In the genomic region with DNA sequence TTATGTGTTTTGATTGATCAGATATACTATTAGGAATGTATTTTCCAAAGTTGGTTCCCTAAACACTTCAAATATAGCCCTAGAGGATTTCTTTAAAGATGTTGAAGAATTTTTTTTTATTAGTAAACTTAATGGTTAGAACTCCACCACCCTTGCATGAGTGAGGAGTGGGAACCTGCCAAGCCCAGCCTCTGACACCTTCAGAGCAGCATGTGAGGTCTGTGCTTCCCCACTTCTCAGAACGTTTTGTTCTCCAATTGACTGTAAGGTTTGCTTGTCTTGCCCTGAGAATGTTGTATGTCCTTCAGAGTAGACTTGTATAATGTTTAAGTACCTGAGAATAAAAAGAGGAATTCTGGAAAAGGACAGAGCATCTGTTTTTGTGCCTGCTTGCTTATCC, we compare ENCODE assay signal across 34 cellular contexts.
"Had no signal": no experiment of that assay in that cellular context is flagged by ENCODE, and none has a peak within 500 bp of the region (broad histone marks: within the 10 kb centered on the region; RNA-seq: fewer than 3 reads in every experiment).

No MANE protein-coding gene starts in this region.

- H3K9me3 ChIP-seq: adrenal gland, body of pancreas had no signal

- H3K36me3 ChIP-seq: adrenal gland, cardiac muscle cell had no signal

- H3K27ac ChIP-seq: adrenal gland, body of pancreas, cardiac muscle cell, VCaP had no signal

- H3K4me3 Mint-ChIP-seq: activated B cell treated with CpG ODN at 0.5 μM for 24 hours; activated CD4-positive, alpha-beta memory T cell treated with anti-CD3 and anti-CD28 coated beads for 36 hours; activated CD4-positive, alpha-beta T cell treated with anti-CD3 and anti-CD28 coated beads, Interleukin-2, amount 10 ng/mL, durations not matched to agents 24 days and 14 days; activated CD8-positive, alpha-beta T cell treated with anti-CD3 and anti-CD28 coated beads for 36 hours; activated naive CD4-positive, alpha-beta T cell treated with anti-CD3 and anti-CD28 coated beads for 36 hours; activated naive CD8-positive, alpha-beta T cell treated with anti-CD3 and anti-CD28 coated beads for 36 hours; activated T-cell treated with anti-CD3 and anti-CD28 coated beads, Interleukin-2, amount 50 U/mL, for 4 hours; activated T-cell treated with anti-CD3 and anti-CD28 coated beads, Interleukin-2, amount 50 U/mL, for 72 hours; activated T-helper 1 cell treated with anti-CD3 and anti-CD28 coated beads, Interleukin-12 subunit alpha, Interleukin-12 subunit beta, Interleukin-2, Interleukin-4 antibody, amounts not matched to agents 30 ng/mL and 10 ng/mL and 1 ng/mL, durations not matched to agents 14 hours and 24 hours and 36 hours; activated T-helper 17 cell treated with anti-CD3 and anti-CD28 coated beads, Interleukin-2, amount 50 U/mL, for 72 hours; T-helper 1 cell treated with Interleukin-12 subunit alpha and Interleukin-12 subunit beta and Interleukin-4 antibody, amounts not matched to agents 30 μg/mL and 1 μg/mL, for 36 hours; T-helper 2 cell treated with Interferon-gamma antibody and Interleukin-4, amounts not matched to agents 5 μg/mL and 100 μg/mL, for 36 hours had no signal

- H3K36me3 Mint-ChIP-seq: activated CD4-positive, alpha-beta memory T cell treated with anti-CD3 and anti-CD28 coated beads for 36 hours; activated naive CD4-positive, alpha-beta T cell treated with anti-CD3 and anti-CD28 coated beads, Interleukin-2, amount 50 U/mL, for 72 hours; activated naive CD8-positive, alpha-beta T cell treated with anti-CD3 and anti-CD28 coated beads for 36 hours had no signal

- ATAC-seq: activated CD8-positive, alpha-beta T cell treated with anti-CD3 and anti-CD28 coated beads for 36 hours; activated naive CD4-positive, alpha-beta T cell treated with anti-CD3 and anti-CD28 coated beads, Interleukin-2, amount 50 U/mL, for 72 hours; activated T-cell treated with anti-CD3 and anti-CD28 coated beads, Interleukin-2, amount 50 U/mL, for 4 hours; activated T-cell treated with anti-CD3 and anti-CD28 coated beads, Interleukin-2, amount 50 U/mL, for 72 hours; activated T-helper 17 cell treated with anti-CD3 and anti-CD28 coated beads, Interleukin-2, amount 50 U/mL, for 72 hours; body of pancreas had no signal

- H3K27me3 ChIP-seq: adrenal gland, body of pancreas, cardiac muscle cell had no signal

- H3K9me3 Mint-ChIP-seq: activated B cell treated with CpG ODN at 0.5 μM for 24 hours; activated CD4-positive, alpha-beta memory T cell treated with anti-CD3 and anti-CD28 coated beads for 36 hours; activated CD4-positive, alpha-beta T cell treated with anti-CD3 and anti-CD28 coated beads, Interleukin-2, amount 10 ng/mL, durations not matched to agents 24 days and 14 days; activated CD8-positive, alpha-beta T cell treated with anti-CD3 and anti-CD28 coated beads for 36 hours; activated naive CD4-positive, alpha-beta T cell treated with anti-CD3 and anti-CD28 coated beads for 36 hours; activated naive CD4-positive, alpha-beta T cell treated with anti-CD3 and anti-CD28 coated beads, Interleukin-2, amount 50 U/mL, for 72 hours; activated naive CD8-positive, alpha-beta T cell treated with anti-CD3 and anti-CD28 coated beads for 36 hours; activated T-cell treated with anti-CD3 and anti-CD28 coated beads, Interleukin-2, amount 50 U/mL, for 4 hours; activated T-cell treated with anti-CD3 and anti-CD28 coated beads, Interleukin-2, amount 50 U/mL, for 72 hours; activated T-helper 1 cell treated with anti-CD3 and anti-CD28 coated beads, Interleukin-12 subunit alpha, Interleukin-12 subunit beta, Interleukin-2, Interleukin-4 antibody, amounts not matched to agents 30 ng/mL and 10 ng/mL and 1 ng/mL, durations not matched to agents 14 hours and 24 hours and 36 hours; activated T-helper 17 cell treated with anti-CD3 and anti-CD28 coated beads, Interleukin-2, amount 50 U/mL, for 72 hours; T-helper 1 cell treated with Interleukin-12 subunit alpha and Interleukin-12 subunit beta and Interleukin-4 antibody, amounts not matched to agents 30 μg/mL and 1 μg/mL, for 36 hours; T-helper 2 cell treated with Interferon-gamma antibody and Interleukin-4, amounts not matched to agents 5 μg/mL and 100 μg/mL, for 36 hours had no signal

- H3K4me1 ChIP-seq: body of pancreas had no signal

- H3K27ac Mint-ChIP-seq: activated B cell treated with CpG ODN at 0.5 μM for 24 hours; activated CD4-positive, alpha-beta memory T cell treated with anti-CD3 and anti-CD28 coated beads for 36 hours; activated CD4-positive, alpha-beta T cell treated with anti-CD3 and anti-CD28 coated beads, Interleukin-2, amount 10 ng/mL, durations not matched to agents 24 days and 14 days; activated CD8-positive, alpha-beta T cell treated with anti-CD3 and anti-CD28 coated beads for 36 hours; activated naive CD4-positive, alpha-beta T cell treated with anti-CD3 and anti-CD28 coated beads for 36 hours; activated naive CD4-positive, alpha-beta T cell treated with anti-CD3 and anti-CD28 coated beads, Interleukin-2, amount 50 U/mL, for 72 hours; activated naive CD8-positive, alpha-beta T cell treated with anti-CD3 and anti-CD28 coated beads for 36 hours; activated T-cell treated with anti-CD3 and anti-CD28 coated beads, Interleukin-2, amount 50 U/mL, for 72 hours; activated T-helper 1 cell treated with anti-CD3 and anti-CD28 coated beads, Interleukin-12 subunit alpha, Interleukin-12 subunit beta, Interleukin-2, Interleukin-4 antibody, amounts not matched to agents 30 ng/mL and 10 ng/mL and 1 ng/mL, durations not matched to agents 14 hours and 24 hours and 36 hours; activated T-helper 17 cell treated with anti-CD3 and anti-CD28 coated beads, Interleukin-2, amount 50 U/mL, for 72 hours; T-helper 1 cell treated with Interleukin-12 subunit alpha and Interleukin-12 subunit beta and Interleukin-4 antibody, amounts not matched to agents 30 μg/mL and 1 μg/mL, for 36 hours; T-helper 2 cell treated with Interferon-gamma antibody and Interleukin-4, amounts not matched to agents 5 μg/mL and 100 μg/mL, for 36 hours had no signal

- H3K27me3 Mint-ChIP-seq: activated CD8-positive, alpha-beta T cell treated with anti-CD3 and anti-CD28 coated beads for 36 hours had no signal

- H3K4me1 Mint-ChIP-seq: activated B cell treated with CpG ODN at 0.5 μM for 24 hours; activated CD4-positive, alpha-beta T cell treated with anti-CD3 and anti-CD28 coated beads, Interleukin-2, amount 10 ng/mL, durations not matched to agents 24 days and 14 days; activated T-helper 17 cell treated with anti-CD3 and anti-CD28 coated beads, Interleukin-2, amount 50 U/mL, for 72 hours had no signal

- H3K4me3 ChIP-seq: adrenal gland, body of pancreas, cardiac muscle cell had no signal

- DNase-seq: activated B cell treated with CpG ODN at 0.5 μM for 24 hours; activated CD4-positive, alpha-beta memory T cell treated with anti-CD3 and anti-CD28 coated beads for 36 hours; activated CD4-positive, alpha-beta T cell treated with anti-CD3 and anti-CD28 coated beads for 4 hours; activated CD4-positive, alpha-beta T cell treated with anti-CD3 and anti-CD28 coated beads, Interleukin-2, amount 10 ng/mL, durations not matched to agents 24 days and 14 days; activated CD4-positive, alpha-beta T cell treated with anti-CD3 and anti-CD28 coated beads, Interleukin-2, amount 50 U/mL, for 1 hour; activated CD4-positive, alpha-beta T cell treated with anti-CD3 and anti-CD28 coated beads, Interleukin-2, amount 50 U/mL, for 4 hours; activated CD4-positive, CD25-positive, alpha-beta regulatory T cell treated with anti-CD3 and anti-CD28 coated beads, Interleukin-2, amount 50 U/mL, for 72 hours; activated CD8-positive, alpha-beta memory T cell treated with anti-CD3 and anti-CD28 coated beads, Interleukin-2, amount 50 U/mL, for 4 hours; activated CD8-positive, alpha-beta T cell treated with anti-CD3 and anti-CD28 coated beads for 36 hours; activated effector memory CD4-positive, alpha-beta T cell treated with anti-CD3 and anti-CD28 coated beads, Interleukin-2, amount 50 U/mL, for 16 hours; activated gamma-delta T cell treated with Interleukin-2 at 50 U/mL for 16 hours; activated naive CD4-positive, alpha-beta T cell; activated naive CD4-positive, alpha-beta T cell treated with anti-CD3 and anti-CD28 coated beads for 36 hours; activated naive CD4-positive, alpha-beta T cell treated with anti-CD3 and anti-CD28 coated beads, Interleukin-2, amount 50 U/mL, for 16 hours; activated naive CD8-positive, alpha-beta T cell treated with anti-CD3 and anti-CD28 coated beads for 36 hours; activated T-cell treated with anti-CD3 and anti-CD28 coated beads for 4 hours; activated T-cell treated with anti-CD3 and anti-CD28 coated beads, Interleukin-2, amount 50 U/mL, for 1 hour; activated T-cell treated with anti-CD3 and anti-CD28 coated beads, Interleukin-2, amount 50 U/mL, for 4 hours; activated T-cell treated with anti-CD3 and anti-CD28 coated beads, Interleukin-2, amount 50 U/mL, for 72 hours; adrenal gland; amniotic stem cell; aorta; body of pancreas; central memory CD4-positive, alpha-beta T cell; T-helper 1 cell; T-helper 2 cell; T-helper 9 cell had no signal
